In genomic region chr12:123365141-123365917, GRCh38 we compare ENCODE assay signal across 8 cellular contexts. TPM values are rescaled to one million over a fixed set of nuclear protein-coding genes. Genes with fewer than 3 reads are reported as not detected.
DNase-seq lines count a peak whose midpoint lies in the region; ATAC-seq, FAIRE-seq and TF ChIP-seq lines count a peak whose summit lies in the region.

No MANE protein-coding gene starts in this region.

- peaks cover 9 to 17% (median 17%) of the 10 kb centered on the region in 3 donors for H3K27me3 Mint-ChIP-seq in immature natural killer cell (ENCODE audit: low read depth in 3 of 3)

- H3K4me1 Mint-ChIP-seq in immature natural killer cell = peaks cover 18 to 25% of the 10 kb centered on the region in 2 donors

- peak overlapping the region; percentile 90 to 98 (median 98) for H3K27ac Mint-ChIP-seq in immature natural killer cell

- peak overlapping the region; percentile 86 for H3K27ac ChIP-seq in WERI-Rb-1

- H3K4me3 Mint-ChIP-seq in immature natural killer cell = peak overlapping the region; percentile 91 to 95 (median 94)

- TF ChIP-seq CTCF in WERI-Rb-1 (IDR thresholded peaks at IDR 0.05; ENCODE audit: low read depth, low read length) (peak; percentile 77), bronchial epithelial cell (IDR thresholded peaks at IDR 0.05; ENCODE audit: insufficient read depth, low read length, severe bottlenecking) (peak; percentile 75)

- no peaks in the 10 kb centered on the region for H3K9me3 ChIP-seq in WERI-Rb-1 (ENCODE audit: severe bottlenecking)

- peaks cover 15% of the 10 kb centered on the region for H3K36me3 ChIP-seq in WERI-Rb-1
- no peaks in the 10 kb centered on the region for H3K36me3 ChIP-seq in bronchial epithelial cell (ENCODE audit: control insufficient read depth, insufficient read depth, low read length)

- no peaks in the 10 kb centered on the region for H3K9me3 Mint-ChIP-seq in immature natural killer cell

- H3K4me3 ChIP-seq in WERI-Rb-1 (ENCODE audit: low read depth, low read length) (peak overlapping the region; percentile 97), bronchial epithelial cell (ENCODE audit: low read depth, low read length) (peak overlapping the region; percentile 57)

- FAIRE-seq in bronchial epithelial cell (lab: Jason Lieb, UNC) = no peak

- peak; percentile 100 for DNase-seq in AG08395 (ENCODE audit: low spot score)
- peak; percentile 98 for DNase-seq in NCI-H2196 (lab: John Stamatoyannopoulos, UW; ENCODE audit: unreplicated experiment)
- DNase-seq in WERI-Rb-1 = peak; percentile 99
- DNase-seq in bronchial epithelial cell (ENCODE audit: low read depth) = peak; percentile 96
- DNase-seq in immature natural killer cell = peak; percentile 98 to 99 (median 99)
- DNase-seq in smooth muscle cell of the brain vasculature (ENCODE audit: low read depth, low spot score) = peak; percentile 96

- no peaks in the 10 kb centered on the region for H3K36me3 Mint-ChIP-seq in immature natural killer cell

- H3K27me3 ChIP-seq in WERI-Rb-1 (ENCODE audit: insufficient read depth, low read depth, severe bottlenecking) (no peaks in the 10 kb centered on the region), bronchial epithelial cell (ENCODE audit: control insufficient read depth, insufficient read depth, low read length) (no peaks in the 10 kb centered on the region)

- peak; percentile 74 for ATAC-seq in GM18870 (IDR thresholded peaks at IDR 0.05; ENCODE audit: unreplicated experiment)
- peak; percentile 65 for ATAC-seq in HG03135 (IDR thresholded peaks at IDR 0.05; ENCODE audit: unreplicated experiment)

RNA-seq across cellular contexts. Expression of gene SBNO1, which starts 0.7 kb away (rescaled TPM):
- total RNA-seq in bronchial epithelial cell = 20.2 and 26.1 TPM in 2 replicates
- polyA plus RNA-seq in immature natural killer cell = 10 to 100 TPM; 20.0 to 34.3 (median 26.9) TPM

RNA-seq across cellular contexts. Expression of gene KMT5A, which starts 18.6 kb away (rescaled TPM):
- 36.3 and 39.0 TPM in 2 replicates for total RNA-seq in bronchial epithelial cell
- 1 to 10 TPM in 2 of 3 donors, under 1 TPM in 1; 0.16 to 6.1 (median 3.2) TPM for polyA plus RNA-seq in immature natural killer cell

Comparison
In these comparisons a context has a peak if more than half of its experiments do, and no peak if none do; other contexts are left out.
1. Peak in every context shown above with its lines: DNase-seq, ATAC-seq, H3K4me3 ChIP-seq and H3K27ac ChIP-seq.